In the genomic region with DNA sequence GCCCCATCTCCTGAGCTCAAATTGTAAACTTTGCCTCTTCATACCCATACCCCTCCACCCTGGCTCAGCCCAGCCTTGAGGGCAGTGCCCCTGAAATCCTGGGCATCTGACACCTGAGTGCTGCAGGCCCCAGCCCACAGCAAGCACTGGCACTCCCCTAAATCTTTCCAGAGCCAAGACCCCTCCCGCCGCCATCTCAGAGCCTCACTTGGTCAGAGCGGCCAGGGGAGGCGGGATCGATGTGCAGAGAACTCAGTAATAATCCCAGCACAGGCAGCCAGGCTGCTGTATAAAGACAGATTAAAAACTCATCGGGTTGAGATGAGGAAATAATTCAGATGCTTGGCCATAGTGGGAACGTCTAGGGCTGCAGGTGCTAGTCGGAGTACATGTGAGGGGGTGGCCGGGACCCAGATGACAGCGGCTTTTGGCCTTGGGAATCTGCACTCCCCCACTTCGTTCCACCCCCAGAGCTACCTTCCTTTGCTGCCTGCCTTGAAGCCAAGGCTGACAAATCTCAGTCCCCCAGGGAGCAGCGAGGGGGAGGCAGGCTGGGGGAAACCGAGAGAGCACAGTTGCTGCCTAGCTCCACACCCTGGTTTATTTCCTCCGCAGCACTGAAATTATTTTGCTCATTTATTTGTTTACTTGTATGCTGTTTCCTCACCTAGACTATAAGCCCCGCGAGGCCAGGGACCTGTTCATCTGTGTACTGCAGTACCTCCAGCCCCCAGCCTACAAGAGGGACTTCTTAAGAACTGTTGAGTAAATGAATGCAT, we compare ENCODE assay signal across 1 cellular context.
TF ChIP-seq lines count a peak whose summit lies in the region.

No MANE protein-coding gene starts in this region.

TF ChIP-seq in WTC11, 78 proteins besides CTCF, POLR2A, EP300 and RAD21 (continued from another document):
- TF ChIP-seq, protein P1, sequence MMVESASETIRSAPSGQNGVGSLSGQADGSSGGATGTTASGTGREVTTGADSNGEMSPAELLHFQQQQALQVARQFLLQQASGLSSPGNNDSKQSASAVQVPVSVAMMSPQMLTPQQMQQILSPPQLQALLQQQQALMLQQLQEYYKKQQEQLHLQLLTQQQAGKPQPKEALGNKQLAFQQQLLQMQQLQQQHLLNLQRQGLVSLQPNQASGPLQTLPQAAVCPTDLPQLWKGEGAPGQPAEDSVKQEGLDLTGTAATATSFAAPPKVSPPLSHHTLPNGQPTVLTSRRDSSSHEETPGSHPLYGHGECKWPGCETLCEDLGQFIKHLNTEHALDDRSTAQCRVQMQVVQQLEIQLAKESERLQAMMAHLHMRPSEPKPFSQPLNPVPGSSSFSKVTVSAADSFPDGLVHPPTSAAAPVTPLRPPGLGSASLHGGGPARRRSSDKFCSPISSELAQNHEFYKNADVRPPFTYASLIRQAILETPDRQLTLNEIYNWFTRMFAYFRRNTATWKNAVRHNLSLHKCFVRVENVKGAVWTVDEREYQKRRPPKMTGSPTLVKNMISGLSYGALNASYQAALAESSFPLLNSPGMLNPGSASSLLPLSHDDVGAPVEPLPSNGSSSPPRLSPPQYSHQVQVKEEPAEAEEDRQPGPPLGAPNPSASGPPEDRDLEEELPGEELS (CRISPR knock-in tag; IDR thresholded peaks at IDR 0.05): no peak
